In the genomic region with DNA sequence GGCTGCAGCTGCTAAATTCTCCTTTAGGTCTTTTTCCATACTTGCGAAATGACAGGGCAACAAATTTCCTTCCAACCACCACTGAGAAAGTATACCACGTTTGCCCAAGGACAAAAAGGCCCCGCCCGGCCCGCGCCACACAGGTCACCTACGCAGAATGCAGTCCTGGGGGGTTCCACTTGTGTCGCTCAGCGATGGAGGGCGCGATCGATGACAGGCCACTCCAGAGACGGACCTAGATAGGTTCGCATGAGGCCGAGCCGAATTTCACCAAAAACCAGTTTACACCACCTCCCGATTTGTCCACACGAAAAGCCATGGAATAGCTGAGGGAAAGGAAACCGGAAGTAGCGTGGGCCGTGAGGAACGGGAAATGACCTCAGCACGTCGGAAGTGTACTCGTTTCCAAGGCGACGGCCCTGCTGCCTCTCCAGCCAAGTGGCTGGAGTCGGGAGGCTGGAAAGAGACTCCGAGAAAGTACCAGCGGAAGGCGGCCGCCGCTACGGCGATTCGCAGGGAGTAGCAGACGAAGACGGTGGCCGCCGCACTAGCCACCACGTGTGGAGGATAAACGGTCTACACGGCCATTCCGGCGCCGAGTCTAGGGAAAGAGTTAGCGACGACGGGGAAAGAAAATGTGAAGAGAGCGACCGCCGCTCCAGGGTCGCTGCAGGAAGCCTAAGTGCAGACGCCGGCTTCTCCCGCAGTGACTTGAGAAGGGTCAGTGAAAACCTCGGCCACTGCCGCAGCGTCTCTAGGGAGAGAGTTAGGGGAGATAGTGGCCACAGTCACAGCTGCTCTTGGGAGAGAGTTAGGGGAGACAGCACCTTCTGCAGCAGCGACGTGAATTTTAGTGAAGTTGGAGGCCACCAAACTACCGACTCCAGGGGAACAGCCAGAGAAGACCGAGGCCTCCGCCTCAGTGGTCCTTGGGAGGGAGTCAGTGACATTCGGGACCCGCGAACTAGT, we compare ENCODE assay signal across 8 cellular contexts. TPM values are rescaled to one million over a fixed set of nuclear protein-coding genes. Genes with fewer than 3 reads are reported as not detected.
DNase-seq lines count a peak whose midpoint lies in the region; TF ChIP-seq lines count a peak whose summit lies in the region.

Gene ANKRD42 (plus strand): TSS at position 398 of the 969 bp plus-strand sequence. CDS start 959 bp downstream, outside the sequence.

- CTCF ChIA-PET in HEK293T (lab: Yijun Ruan, JAX), result no interaction called here

- H3K27ac ChIP-seq in temporal lobe (ENCODE audit: low read depth, low read length), result peak within 1 kb of the TSS; percentile 47

- in situ Hi-C loops in SK-MEL-5 (cut with HindIII; ENCODE audit: low pct_unique_long_range_greater_than_20kb, low sequenced_read_pairs), result no loop called here

- POLR2A ChIA-PET in HEK293T (lab: Yijun Ruan, JAX), result interaction anchor here (0.6 to 1.4 kb wide), 7 partner anchors 10 to 293 kb away, joined by 3 to 4 read pairs (median 3); partner anchors contain the start of genes CCDC90B, PCF11 and RAB30

- DNase-seq in GM03348 (ENCODE audit: low spot score), result peak; percentile 95
- DNase-seq in HEK293T (ENCODE audit: extremely low spot score), result peak; percentile 95
- peak; percentile 92 for DNase-seq in MV-4-11 (lab: John Stamatoyannopoulos, UW)
- DNase-seq in SK-MEL-5 (ENCODE audit: low read depth, low spot score), result peak; percentile 94
- DNase-seq in activated naive CD4-positive, alpha-beta T cell treated with anti-CD3 and anti-CD28 coated beads, Interleukin-2, amount 50 U/mL, for 16 hours, result peak; percentile 83
- peak; percentile 84 for DNase-seq in glomerular endothelial cell (ENCODE audit: extremely low read depth, low read depth, low spot score)
- peak; percentile 88 for DNase-seq in occipital lobe (lab: John Stamatoyannopoulos, UW)

TF ChIP-seq in HEK293T, 16 proteins besides CTCF, POLR2A, EP300 and RAD21:
- TF ChIP-seq ELF4 (IDR thresholded peaks at IDR 0.05), result peak; percentile 83
- TF ChIP-seq BHLHE40 (IDR thresholded peaks at IDR 0.05; ENCODE audit: borderline replicate concordance), result no peak
- no peak for TF ChIP-seq NFRKB (IDR thresholded peaks at IDR 0.05)
- no peak for TF ChIP-seq TARDBP (IDR thresholded peaks at IDR 0.05)
- peak; percentile 62 for TF ChIP-seq L3MBTL2 (conservative IDR thresholded peaks at IDR 0.05)

RNA-seq across cellular contexts. Expression of gene ANKRD42, which starts in this region (rescaled TPM):
- 2.6 and 2.8 TPM in 2 replicates for total RNA-seq in SK-MEL-5 (2014; rRNA removed; shearing (Covaris generic))
- 5.8 and 6.0 TPM in 2 replicates for polyA plus RNA-seq in SK-MEL-5 (2015; cell fraction: cytosol; rRNA removed)
- polyA plus RNA-seq in SK-MEL-5 (2015; cell fraction: nucleus; rRNA removed), result 5.6 and 8.5 TPM in 2 replicates
- total RNA-seq in glomerular endothelial cell, result 3.3 and 7.5 TPM in 2 replicates
- 7.3 TPM for total RNA-seq in occipital lobe
- 7.4 TPM for total RNA-seq in temporal lobe

Comparison
In these comparisons a context has a peak if more than half of its experiments do, and no peak if none do; other contexts are left out.
1. Peak in every context shown above with its lines: DNase-seq and H3K27ac ChIP-seq.